Comparison of ENCODE assay signal across 31 cellular contexts in the genomic region with DNA sequence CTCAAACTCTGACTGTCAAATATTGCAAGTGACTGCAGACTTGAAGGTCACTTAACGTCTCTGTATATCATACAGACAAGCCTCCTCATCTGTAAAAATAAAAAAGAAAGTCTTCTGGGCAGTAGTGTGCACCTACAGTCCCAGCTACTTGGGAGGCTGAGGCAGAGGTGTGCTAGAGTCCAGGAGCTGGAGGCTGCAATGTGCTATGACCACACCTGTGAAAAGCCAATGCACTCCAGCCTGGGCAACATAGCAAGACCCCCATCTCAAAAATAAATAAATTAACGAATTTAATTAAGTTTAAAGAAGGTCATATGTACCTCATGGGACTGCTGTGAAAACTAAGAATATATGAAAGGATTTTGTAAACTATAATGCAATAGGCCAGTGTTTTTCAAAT. TPM values are rescaled to one million over a fixed set of nuclear protein-coding genes. Genes with fewer than 3 reads are reported as not detected.
A peak's percentile ranks its signal among the peaks of the same experiment; 100 is the strongest.
DNase-seq lines count a peak whose midpoint lies in the region; ATAC-seq, FAIRE-seq and TF ChIP-seq lines count a peak whose summit lies in the region.
"Had no signal": no experiment of that assay in that cellular context is flagged by ENCODE, and none has a peak within 500 bp of the region (broad histone marks: within the 10 kb centered on the region; RNA-seq: fewer than 3 reads in every experiment).

No MANE protein-coding gene starts in this region.

- TF ChIP-seq EP300 in K562 (IDR thresholded peaks at IDR 0.05; ENCODE audit: low read length): no peak

- 59% methylated on average over 2 of the region's 2 CpGs for WGBS in K562 (ENCODE audit: insufficient coverage, low coverage, missing lambda C conversion rate)
- 77 to 86% methylated on average over 2 of the region's 2 CpGs for WGBS in heart right ventricle, 2 donors

- POLR2A ChIA-PET in HEK293 (lab: Yijun Ruan, JAX) (no interaction called here), K562 (lab: Yijun Ruan, JAX) (interaction anchor here (0.6 to 2.7 kb wide), 6 partner anchors 9 to 349 kb away, joined by 3 to 15 read pairs (median 4); no protein-coding TSS in a partner anchor)

- no peak overlapping the region for H3K27ac Mint-ChIP-seq in GM23338
- H3K27ac Mint-ChIP-seq: CD4-positive, alpha-beta memory T cell; CD4-positive, CD25-positive, alpha-beta regulatory T cell; CD8-positive, alpha-beta memory T cell had no signal

- H3K4me3 Mint-ChIP-seq in GM23338: no peak overlapping the region
- H3K4me3 Mint-ChIP-seq: CD14-positive monocyte; CD4-positive, alpha-beta memory T cell; CD4-positive, CD25-positive, alpha-beta regulatory T cell; CD8-positive, alpha-beta memory T cell had no signal

- no peaks in the 10 kb centered on the region for H3K9me2 ChIP-seq in GM23338 (ENCODE audit: insufficient read depth)

- in situ Hi-C loops in K562 (cut with MboI): no loop called here

- H3K27ac ChIP-seq in GM23338 (ENCODE audit: low read depth) (peak overlapping the region; percentile 76; the same call in 1 of the 2 replicates), HEK293 (ENCODE audit: extremely low read depth, low read depth, low read length) (no peak overlapping the region), K562 (ENCODE audit: extremely low read depth, low read depth, low read length) (no peak overlapping the region), heart right ventricle (no peak overlapping the region)
- H3K27ac ChIP-seq: BLaER1 had no signal

- intact Hi-C loops in K562 (cut with micrococcal nuclease): no loop called here
- intact Hi-C loops in heart right ventricle (cut with DNase I): no loop called here

- H3K9ac ChIP-seq in K562 (ENCODE audit: insufficient read depth in 1 of 2, low read depth in 2 of 2, low read length in 2 of 2): no peak overlapping the region
- H3K9ac ChIP-seq: BLaER1 had no signal

- CTCF ChIA-PET in HEK293 (lab: Yijun Ruan, JAX): interaction anchor here (0.6 kb wide), 1 partner anchor 687 kb away, joined by 3 read pairs; no protein-coding TSS in a partner anchor
- CTCF ChIA-PET in K562 (lab: Yijun Ruan, JAX; ENCODE audit: low intra/inter-chr PET ratio): no interaction called here

- H2AFZ ChIP-seq in GM23338 (no peak overlapping the region), K562 (ENCODE audit: low read depth, low read length) (no peak overlapping the region)

- no peaks in the 10 kb centered on the region for H3K27me3 ChIP-seq in GM23338 (ENCODE audit: insufficient read depth)
- H3K27me3 ChIP-seq in K562 (ENCODE audit: control insufficient read depth in 2 of 2, insufficient read depth in 2 of 2, low read length in 2 of 2): no peaks in the 10 kb centered on the region
- no peaks in the 10 kb centered on the region for H3K27me3 ChIP-seq in heart right ventricle
- H3K27me3 ChIP-seq: BE2C, BLaER1 had no signal

- no peak for DNase-seq in GM23338 (ENCODE audit: low spot score)
- no peak for DNase-seq in K562 (ENCODE audit: extremely low read depth in 1 of 4, low spot score in 3 of 4)
- no peak for DNase-seq in putamen (ENCODE audit: low spot score)
- no peak for DNase-seq in heart right ventricle
- DNase-seq in activated CD4-positive, alpha-beta T cell treated with anti-CD3 and anti-CD28 coated beads for 48 hours: no peak
- DNase-seq: 8988T; ACHN; BE2C; C1 segment of cervical spinal cord; CD4-positive, alpha-beta memory T cell; CD4-positive, CD25-positive, alpha-beta regulatory T cell; CD8-positive, alpha-beta memory T cell; COR-L47; DMS 273 treated with DMSO at 0.1 percent for 48 hours; DMS153; DMS53; DMS79; DND-41; EL; GDM1 had no signal

- H3K36me3 Mint-ChIP-seq in GM23338 (ENCODE audit: low read depth): peaks cover 48% of the 10 kb centered on the region

- H4K20me1 ChIP-seq in GM23338 (replicated peaks; ENCODE audit: insufficient read depth) (peaks cover 53% of the 10 kb centered on the region), K562 (replicated peaks; ENCODE audit: control insufficient read depth, insufficient read depth, low read length) (no peaks in the 10 kb centered on the region)

- FAIRE-seq in K562 (lab: Jason Lieb, UNC): no peak
- FAIRE-seq: A204.1, GM12878, GM12892, GM18507 had no signal

- H3K9me3 Mint-ChIP-seq in GM23338: no peaks in the 10 kb centered on the region; the same call in 2 of the 3 replicates
- H3K9me3 Mint-ChIP-seq: CD4-positive, alpha-beta memory T cell; CD4-positive, CD25-positive, alpha-beta regulatory T cell; CD8-positive, alpha-beta memory T cell had no signal

- H3K27me3 Mint-ChIP-seq in GM23338 (ENCODE audit: insufficient read depth, low read depth, poor library complexity): peaks cover 2% of the 10 kb centered on the region
- H3K27me3 Mint-ChIP-seq: CD4-positive, alpha-beta memory T cell; CD4-positive, CD25-positive, alpha-beta regulatory T cell; CD8-positive, alpha-beta memory T cell had no signal

- H3K36me3 ChIP-seq in GM23338 (ENCODE audit: insufficient read depth): peaks cover 13% of the 10 kb centered on the region
- H3K36me3 ChIP-seq in HEK293 (ENCODE audit: control insufficient read depth in 2 of 2, insufficient read depth in 1 of 2, low read length in 2 of 2): peaks cover 14 to 15% of the 10 kb centered on the region in 2 experiments; a peak in 2 of 3 replicates
- peaks cover 73% of the 10 kb centered on the region for H3K36me3 ChIP-seq in K562 (ENCODE audit: control insufficient read depth, insufficient read depth, low read length)
- H3K36me3 ChIP-seq in heart right ventricle: peaks cover 0 to 11% (median 0%) of the 10 kb centered on the region in 9 donors

- H3F3A ChIP-seq in GM23338 (replicated peaks; ENCODE audit: low read depth): peaks cover 9% of the 10 kb centered on the region; the same call in 1 of the 2 replicates

- H3K9me1 ChIP-seq in K562 (ENCODE audit: control insufficient read depth, insufficient read depth, low read length): peaks cover 5% of the 10 kb centered on the region

- H3K4me1 ChIP-seq in GM23338 (ENCODE audit: insufficient read depth) (peaks cover 12% of the 10 kb centered on the region), HEK293 (ENCODE audit: control insufficient read depth, insufficient read depth, low read length) (peaks cover 5% of the 10 kb centered on the region), K562 (replicated peaks in 1 of 2; ENCODE audit: control insufficient read depth in 2 of 2, insufficient read depth in 2 of 2, low read length in 2 of 2) (peaks cover 2% of the 10 kb centered on the region in 2 experiments; a peak in 1 of 5 replicates), heart right ventricle (no peaks in the 10 kb centered on the region)
- H3K4me1 ChIP-seq: BE2C, BLaER1 had no signal

- TF ChIP-seq CTCF in GM23338 (conservative IDR thresholded peaks at IDR 0.05; ENCODE audit: low read depth in 2 of 2) (no peak), HEK293 (tag by site-specific recombination; IDR thresholded peaks at IDR 0.05) (no peak), K562 (IDR thresholded peaks at IDR 0.05 in 2 of 3, conservative IDR thresholded peaks at IDR 0.05 in 1 of 3; ENCODE audit: insufficient read depth in 2 of 3, low read depth in 1 of 3, low read length in 3 of 3) (no peak), heart right ventricle (IDR thresholded peaks at IDR 0.05) (no peak)

- H3K9me3 ChIP-seq in HEK293 (ENCODE audit: control insufficient read depth, insufficient read depth, low read depth, low read length) (no peaks in the 10 kb centered on the region), K562 (replicated peaks; ENCODE audit: control insufficient read depth, insufficient read depth, low read depth, low read length) (no peaks in the 10 kb centered on the region), heart right ventricle (no peaks in the 10 kb centered on the region)
- H3K9me3 ChIP-seq: BE2C, BLaER1 had no signal

- no peak overlapping the region for H3K4me2 ChIP-seq in GM23338
- H3K4me2 ChIP-seq in K562 (ENCODE audit: insufficient read depth, low read length): no peak overlapping the region
- H3K4me2 ChIP-seq: BLaER1 had no signal

- TF ChIP-seq RAD21 in K562 (CRISPR knock-in tag; conservative IDR thresholded peaks at IDR 0.05 in 1 of 2, IDR thresholded peaks at IDR 0.05 in 1 of 2): no peak

- H3K79me2 ChIP-seq in GM23338 (replicated peaks; ENCODE audit: insufficient read depth): peaks cover 99% of the 10 kb centered on the region
- peaks cover 95% of the 10 kb centered on the region for H3K79me2 ChIP-seq in K562 (ENCODE audit: control insufficient read depth, insufficient read depth, low read length)

- no peak for TF ChIP-seq POLR2A in K562 (conservative IDR thresholded peaks at IDR 0.05)

- peaks cover 6% of the 10 kb centered on the region for H3K4me1 Mint-ChIP-seq in GM23338

- no TSS peak for BruUV-seq in K562 (replicated peaks; lab: Mats Ljungman, UMichigan)

- no peak for ATAC-seq in GM23338
- no peak for ATAC-seq in K562
- ATAC-seq in heart right ventricle: no peak
- ATAC-seq: GM12878 had no signal

- no peak overlapping the region for H3K4me3 ChIP-seq in GM23338
- no peak overlapping the region for H3K4me3 ChIP-seq in HEK293 (ENCODE audit: low read depth, low read length)
- H3K4me3 ChIP-seq in K562: no peak overlapping the region
- H3K4me3 ChIP-seq in heart right ventricle: no peak overlapping the region
- H3K4me3 ChIP-seq: BLaER1, GM12878 had no signal

TF ChIP-seq in GM23338, 12 proteins besides CTCF, POLR2A, EP300 and RAD21 (continues in another document):
- no peak for TF ChIP-seq ZNF331 (CRISPR knock-in tag; IDR thresholded peaks at IDR 0.05; ENCODE audit: low read depth)

TF ChIP-seq in HEK293, 187 proteins besides CTCF, POLR2A, EP300 and RAD21 (continues in another document):
- TF ChIP-seq ZNF658 (tag by site-specific recombination; IDR thresholded peaks at IDR 0.05): no peak

TF ChIP-seq in K562, 482 proteins besides CTCF, POLR2A, EP300 and RAD21 (continues in another document):
- no peak for TF ChIP-seq DPF2 (IDR thresholded peaks at IDR 0.05)

RNA-seq across cellular contexts. Expression of a gene that starts 35.0 kb away (rescaled TPM):
- total RNA-seq in GM23338 (2014; rRNA removed; shearing (Covaris generic)): not detected in 2 replicates
- polyA plus RNA-seq in GM23338 (2016; fragmentation: Nextera tagmentation; extraction: Ambion mirVana) (0.19 TPM in 1 of 2 replicates, not detected in the other), K562 (2011; rRNA removed) (not detected in 2 replicates), K562 (2014; fragmentation: Illumina TruSeq; extraction: Trizol) (not detected in 2 replicates), K562 (2014; fragmentation: Nextera tagmentation; extraction: Ambion mirVana) (not detected), K562 (2014; rRNA removed) (not detected in 2 replicates), heart right ventricle (not detected)
- not detected in 2 replicates for total RNA-seq in K562 (2011; cell fraction: chromatin; rRNA removed; ENCODE audit: low replicate concordance)
- not detected in 2 replicates for total RNA-seq in K562 (2011; cell fraction: nucleolus; rRNA removed)
- not detected in 2 replicates for total RNA-seq in K562 (2011; cell fraction: nucleoplasm; rRNA removed)
- total RNA-seq in K562 (2014; rRNA removed) (not detected in 2 replicates), K562 (2014; rRNA removed; fragmentation: Illumina TruSeq; extraction: Trizol) (not detected in 2 replicates), K562 (2015; rRNA removed; fragmentation: Illumina TruSeq; extraction: Trizol) (not detected in 2 replicates), K562 (2021) (not detected in 2 replicates), heart right ventricle (not detected)
- not detected in 2 replicates for polyA plus RNA-seq in K562 (2011; cell fraction: cytosol; rRNA removed)
- not detected in 2 replicates for polyA plus RNA-seq in K562 (2011; cell fraction: nucleus; rRNA removed)
- not detected in 2 replicates for polyA plus RNA-seq in K562 (2012)
- polyA minus RNA-seq in K562 (2011; rRNA and poly(A)+ RNA removed): not detected in 2 replicates
- not detected in 2 replicates for polyA minus RNA-seq in K562 (2011; cell fraction: cytosol; rRNA and poly(A)+ RNA removed)
- not detected in 2 replicates for polyA minus RNA-seq in K562 (2011; cell fraction: nucleus; rRNA and poly(A)+ RNA removed)
- total RNA-seq: A673; CD4-positive, alpha-beta memory T cell; CD4-positive, CD25-positive, alpha-beta regulatory T cell; CD8-positive, alpha-beta memory T cell; Daoy; G401; GM12878 had no signal
- polyA plus RNA-seq: AG04450; CD14-positive monocyte; CD4-positive, alpha-beta memory T cell; CD8-positive, alpha-beta memory T cell had no signal
